In the genomic region with DNA sequence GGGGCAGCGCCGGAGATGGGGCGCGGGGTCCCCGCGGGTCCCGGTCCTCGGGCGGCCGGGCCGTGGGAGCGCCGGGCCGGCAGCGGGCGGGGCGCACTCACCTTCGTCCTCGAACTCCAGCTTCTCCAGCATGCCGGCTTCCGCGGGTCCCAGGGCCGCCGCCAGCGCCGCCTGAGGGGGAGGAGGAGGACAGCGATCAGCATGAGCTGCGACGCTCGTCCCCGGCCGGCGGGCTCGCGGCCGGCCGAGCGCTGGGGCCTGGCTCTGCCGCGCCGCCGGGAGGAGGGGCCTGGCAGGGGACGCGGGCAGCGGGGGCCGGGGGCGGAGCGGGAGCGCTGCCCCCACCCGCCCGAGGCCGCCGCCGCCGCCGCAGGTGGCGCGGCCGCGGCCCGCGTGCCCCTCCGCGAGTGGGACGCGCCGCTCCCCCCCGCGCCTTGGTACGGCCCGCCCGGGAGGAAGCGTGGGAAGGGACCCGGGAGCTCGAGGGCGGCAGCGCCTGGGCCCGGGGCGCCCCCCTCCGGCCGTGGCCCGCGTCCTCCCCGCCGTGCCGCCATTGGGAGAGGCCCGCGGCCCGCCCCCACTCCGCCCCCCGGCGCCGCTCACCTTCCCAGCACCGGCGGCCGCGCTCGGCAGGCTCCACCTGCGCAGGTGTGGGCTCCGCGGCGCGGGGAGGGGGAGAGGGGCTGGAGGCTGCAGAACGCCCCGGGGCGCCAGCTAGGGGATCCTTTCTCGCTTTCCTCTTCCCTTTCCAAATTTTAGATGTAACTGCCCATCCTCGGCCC, we compare ENCODE assay signal across 1 cellular context.
TF ChIP-seq lines count a peak whose summit lies in the region.

No MANE protein-coding gene starts in this region.

TF ChIP-seq in K562, 482 proteins besides CTCF, POLR2A, EP300 and RAD21 (continued from another document and continues in another):
- TF ChIP-seq, protein P1, sequence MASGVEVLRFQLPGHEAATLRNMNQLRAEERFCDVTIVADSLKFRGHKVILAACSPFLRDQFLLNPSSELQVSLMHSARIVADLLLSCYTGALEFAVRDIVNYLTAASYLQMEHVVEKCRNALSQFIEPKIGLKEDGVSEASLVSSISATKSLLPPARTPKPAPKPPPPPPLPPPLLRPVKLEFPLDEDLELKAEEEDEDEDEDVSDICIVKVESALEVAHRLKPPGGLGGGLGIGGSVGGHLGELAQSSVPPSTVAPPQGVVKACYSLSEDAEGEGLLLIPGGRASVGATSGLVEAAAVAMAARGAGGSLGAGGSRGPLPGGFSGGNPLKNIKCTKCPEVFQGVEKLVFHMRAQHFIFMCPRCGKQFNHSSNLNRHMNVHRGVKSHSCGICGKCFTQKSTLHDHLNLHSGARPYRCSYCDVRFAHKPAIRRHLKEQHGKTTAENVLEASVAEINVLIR (CRISPR knock-in tag; IDR thresholded peaks at IDR 0.05) = no peak
- TF ChIP-seq, protein P2, sequence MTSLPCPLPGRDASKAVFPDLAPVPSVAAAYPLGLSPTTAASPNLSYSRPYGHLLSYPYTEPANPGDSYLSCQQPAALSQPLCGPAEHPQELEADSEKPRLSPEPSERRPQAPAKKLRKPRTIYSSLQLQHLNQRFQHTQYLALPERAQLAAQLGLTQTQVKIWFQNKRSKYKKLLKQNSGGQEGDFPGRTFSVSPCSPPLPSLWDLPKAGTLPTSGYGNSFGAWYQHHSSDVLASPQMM (CRISPR knock-in tag; IDR thresholded peaks at IDR 0.05) = no peak
- TF ChIP-seq, protein P3, sequence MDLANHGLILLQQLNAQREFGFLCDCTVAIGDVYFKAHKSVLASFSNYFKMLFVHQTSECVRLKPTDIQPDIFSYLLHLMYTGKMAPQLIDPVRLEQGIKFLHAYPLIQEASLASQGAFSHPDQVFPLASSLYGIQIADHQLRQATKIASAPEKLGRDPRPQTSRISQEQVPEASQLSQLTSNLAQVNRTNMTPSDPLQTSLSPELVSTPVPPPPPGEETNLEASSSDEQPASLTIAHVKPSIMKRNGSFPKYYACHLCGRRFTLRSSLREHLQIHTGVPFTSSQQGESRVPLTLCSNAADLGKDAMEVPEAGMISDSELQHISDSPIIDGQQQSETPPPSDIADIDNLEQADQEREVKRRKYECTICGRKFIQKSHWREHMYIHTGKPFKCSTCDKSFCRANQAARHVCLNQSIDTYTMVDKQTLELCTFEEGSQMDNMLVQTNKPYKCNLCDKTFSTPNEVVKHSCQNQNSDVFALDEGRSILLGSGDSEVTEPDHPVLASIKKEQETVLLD (IDR thresholded peaks at IDR 0.05) = no peak
- no peak for TF ChIP-seq GTF2A2 (tag; IDR thresholded peaks at IDR 0.05)
- TF ChIP-seq FOXJ3 (CRISPR knock-in tag; IDR thresholded peaks at IDR 0.05) = no peak
- TF ChIP-seq MYNN (IDR thresholded peaks at IDR 0.05) = no peak
- TF ChIP-seq MYNN (CRISPR knock-in tag; IDR thresholded peaks at IDR 0.05) = no peak
- TF ChIP-seq TARDBP (IDR thresholded peaks at IDR 0.05) = peak; percentile 50; the same call in 1 of the 2 replicates
- TF ChIP-seq NCOA4 (IDR thresholded peaks at IDR 0.05; ENCODE audit: partially characterized antibody) = no peak
- TF ChIP-seq ELF4 (CRISPR knock-in tag; IDR thresholded peaks at IDR 0.05) = no peak
- no peak for TF ChIP-seq DIDO1 (tag; IDR thresholded peaks at IDR 0.05; ENCODE audit: low read depth)
- TF ChIP-seq ZNF274 (IDR thresholded peaks at IDR 0.05; ENCODE audit: borderline replicate concordance, low read depth, low read length) = no peak
- TF ChIP-seq BHLHE40 (IDR thresholded peaks at IDR 0.05; ENCODE audit: low read length) = peak; percentile 80
- no peak; the same call in 1 of the 2 replicates for TF ChIP-seq CTBP1 (IDR thresholded peaks at IDR 0.05; ENCODE audit: borderline replicate concordance)
- TF ChIP-seq CREM (IDR thresholded peaks at IDR 0.05; ENCODE audit: low read depth) = peak; percentile 17; the same call in 1 of the 2 replicates
- TF ChIP-seq, protein P4, sequence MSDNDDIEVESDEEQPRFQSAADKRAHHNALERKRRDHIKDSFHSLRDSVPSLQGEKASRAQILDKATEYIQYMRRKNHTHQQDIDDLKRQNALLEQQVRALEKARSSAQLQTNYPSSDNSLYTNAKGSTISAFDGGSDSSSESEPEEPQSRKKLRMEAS (CRISPR knock-in tag; IDR thresholded peaks at IDR 0.05) = peak; percentile 12; the same call in 1 of the 2 replicates
- TF ChIP-seq PTBP1 (IDR thresholded peaks at IDR 0.05; ENCODE audit: low read depth, low read length) = no peak
- TF ChIP-seq NR3C1 (CRISPR knock-in tag; IDR thresholded peaks at IDR 0.05) = peak; percentile 55; the same call in 1 of the 2 replicates
- no peak for TF ChIP-seq ZNF239 (CRISPR knock-in tag; IDR thresholded peaks at IDR 0.05)
- TF ChIP-seq ZNF551 (CRISPR knock-in tag; IDR thresholded peaks at IDR 0.05) = no peak
- no peak for TF ChIP-seq ZNF282 (CRISPR knock-in tag; IDR thresholded peaks at IDR 0.05)
- TF ChIP-seq, protein P5, sequence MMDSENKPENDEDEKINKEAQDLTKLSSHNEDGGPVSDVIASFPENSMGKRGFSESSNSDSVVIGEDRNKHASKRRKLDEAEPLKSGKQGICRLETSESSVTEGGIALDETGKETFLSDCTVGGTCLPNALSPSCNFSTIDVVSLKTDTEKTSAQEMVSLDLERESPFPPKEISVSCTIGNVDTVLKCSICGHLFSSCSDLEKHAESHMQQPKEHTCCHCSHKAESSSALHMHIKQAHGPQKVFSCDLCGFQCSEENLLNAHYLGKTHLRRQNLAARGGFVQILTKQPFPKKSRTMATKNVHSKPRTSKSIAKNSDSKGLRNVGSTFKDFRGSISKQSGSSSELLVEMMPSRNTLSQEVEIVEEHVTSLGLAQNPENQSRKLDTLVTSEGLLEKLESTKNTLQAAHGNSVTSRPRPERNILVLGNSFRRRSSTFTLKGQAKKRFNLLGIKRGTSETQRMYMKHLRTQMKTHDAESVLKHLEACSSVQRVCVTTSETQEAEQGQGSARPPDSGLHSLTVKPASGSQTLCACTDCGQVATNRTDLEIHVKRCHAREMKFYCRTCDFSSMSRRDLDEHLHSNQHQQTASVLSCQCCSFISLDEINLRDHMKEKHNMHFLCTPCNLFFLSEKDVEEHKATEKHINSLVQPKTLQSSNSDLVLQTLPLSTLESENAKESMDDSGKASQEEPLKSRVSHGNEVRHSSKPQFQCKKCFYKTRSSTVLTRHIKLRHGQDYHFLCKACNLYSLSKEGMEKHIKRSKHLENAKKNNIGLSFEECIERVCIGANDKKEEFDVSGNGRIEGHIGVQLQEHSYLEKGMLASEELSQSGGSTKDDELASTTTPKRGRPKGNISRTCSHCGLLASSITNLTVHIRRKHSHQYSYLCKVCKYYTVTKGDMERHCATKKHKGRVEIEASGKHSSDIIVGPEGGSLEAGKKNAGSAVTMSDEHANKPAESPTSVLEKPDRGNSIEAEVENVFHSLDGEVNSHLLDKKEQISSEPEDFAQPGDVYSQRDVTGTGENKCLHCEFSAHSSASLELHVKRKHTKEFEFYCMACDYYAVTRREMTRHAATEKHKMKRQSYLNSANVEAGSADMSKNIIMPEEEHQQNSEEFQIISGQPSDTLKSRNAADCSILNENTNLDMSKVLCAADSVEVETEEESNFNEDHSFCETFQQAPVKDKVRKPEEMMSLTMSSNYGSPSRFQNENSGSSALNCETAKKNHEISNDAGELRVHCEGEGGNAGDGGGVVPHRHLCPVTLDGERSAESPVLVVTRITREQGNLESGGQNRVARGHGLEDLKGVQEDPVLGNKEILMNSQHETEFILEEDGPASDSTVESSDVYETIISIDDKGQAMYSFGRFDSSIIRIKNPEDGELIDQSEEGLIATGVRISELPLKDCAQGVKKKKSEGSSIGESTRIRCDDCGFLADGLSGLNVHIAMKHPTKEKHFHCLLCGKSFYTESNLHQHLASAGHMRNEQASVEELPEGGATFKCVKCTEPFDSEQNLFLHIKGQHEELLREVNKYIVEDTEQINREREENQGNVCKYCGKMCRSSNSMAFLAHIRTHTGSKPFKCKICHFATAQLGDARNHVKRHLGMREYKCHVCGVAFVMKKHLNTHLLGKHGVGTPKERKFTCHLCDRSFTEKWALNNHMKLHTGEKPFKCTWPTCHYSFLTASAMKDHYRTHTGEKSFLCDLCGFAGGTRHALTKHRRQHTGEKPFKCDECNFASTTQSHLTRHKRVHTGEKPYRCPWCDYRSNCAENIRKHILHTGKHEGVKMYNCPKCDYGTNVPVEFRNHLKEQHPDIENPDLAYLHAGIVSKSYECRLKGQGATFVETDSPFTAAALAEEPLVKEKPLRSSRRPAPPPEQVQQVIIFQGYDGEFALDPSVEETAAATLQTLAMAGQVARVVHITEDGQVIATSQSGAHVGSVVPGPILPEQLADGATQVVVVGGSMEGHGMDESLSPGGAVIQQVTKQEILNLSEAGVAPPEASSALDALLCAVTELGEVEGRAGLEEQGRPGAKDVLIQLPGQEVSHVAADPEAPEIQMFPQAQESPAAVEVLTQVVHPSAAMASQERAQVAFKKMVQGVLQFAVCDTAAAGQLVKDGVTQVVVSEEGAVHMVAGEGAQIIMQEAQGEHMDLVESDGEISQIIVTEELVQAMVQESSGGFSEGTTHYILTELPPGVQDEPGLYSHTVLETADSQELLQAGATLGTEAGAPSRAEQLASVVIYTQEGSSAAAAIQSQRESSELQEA (IDR thresholded peaks at IDR 0.05; ENCODE audit: low read depth) = no peak
- TF ChIP-seq ZNF583 (CRISPR knock-in tag; IDR thresholded peaks at IDR 0.05) = no peak
- TF ChIP-seq SUPT5H (IDR thresholded peaks at IDR 0.05) = no peak
- TF ChIP-seq ZNF668 (CRISPR knock-in tag; IDR thresholded peaks at IDR 0.05) = no peak
- TF ChIP-seq HNRNPUL1 (IDR thresholded peaks at IDR 0.05; ENCODE audit: low read length) = no peak
- TF ChIP-seq, protein P6, sequence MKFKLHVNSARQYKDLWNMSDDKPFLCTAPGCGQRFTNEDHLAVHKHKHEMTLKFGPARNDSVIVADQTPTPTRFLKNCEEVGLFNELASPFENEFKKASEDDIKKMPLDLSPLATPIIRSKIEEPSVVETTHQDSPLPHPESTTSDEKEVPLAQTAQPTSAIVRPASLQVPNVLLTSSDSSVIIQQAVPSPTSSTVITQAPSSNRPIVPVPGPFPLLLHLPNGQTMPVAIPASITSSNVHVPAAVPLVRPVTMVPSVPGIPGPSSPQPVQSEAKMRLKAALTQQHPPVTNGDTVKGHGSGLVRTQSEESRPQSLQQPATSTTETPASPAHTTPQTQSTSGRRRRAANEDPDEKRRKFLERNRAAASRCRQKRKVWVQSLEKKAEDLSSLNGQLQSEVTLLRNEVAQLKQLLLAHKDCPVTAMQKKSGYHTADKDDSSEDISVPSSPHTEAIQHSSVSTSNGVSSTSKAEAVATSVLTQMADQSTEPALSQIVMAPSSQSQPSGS (CRISPR knock-in tag; IDR thresholded peaks at IDR 0.05) = no peak
- no peak for TF ChIP-seq NCOA6 (IDR thresholded peaks at IDR 0.05)
- TF ChIP-seq ZNF785 (CRISPR knock-in tag; IDR thresholded peaks at IDR 0.05) = no peak
- no peak for TF ChIP-seq WHSC1 (IDR thresholded peaks at IDR 0.05; ENCODE audit: low read length)
- TF ChIP-seq POLR3A (IDR thresholded peaks at IDR 0.05; ENCODE audit: borderline replicate concordance, extremely low read depth, insufficient read depth, insufficient read length) = no peak
- TF ChIP-seq RHOXF2B (CRISPR knock-in tag; conservative IDR thresholded peaks at IDR 0.05) = no peak
- TF ChIP-seq RFX5 (IDR thresholded peaks at IDR 0.05; ENCODE audit: low read depth, low read length) = no peak
- TF ChIP-seq, protein P7, sequence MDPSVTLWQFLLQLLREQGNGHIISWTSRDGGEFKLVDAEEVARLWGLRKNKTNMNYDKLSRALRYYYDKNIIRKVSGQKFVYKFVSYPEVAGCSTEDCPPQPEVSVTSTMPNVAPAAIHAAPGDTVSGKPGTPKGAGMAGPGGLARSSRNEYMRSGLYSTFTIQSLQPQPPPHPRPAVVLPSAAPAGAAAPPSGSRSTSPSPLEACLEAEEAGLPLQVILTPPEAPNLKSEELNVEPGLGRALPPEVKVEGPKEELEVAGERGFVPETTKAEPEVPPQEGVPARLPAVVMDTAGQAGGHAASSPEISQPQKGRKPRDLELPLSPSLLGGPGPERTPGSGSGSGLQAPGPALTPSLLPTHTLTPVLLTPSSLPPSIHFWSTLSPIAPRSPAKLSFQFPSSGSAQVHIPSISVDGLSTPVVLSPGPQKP (CRISPR knock-in tag; IDR thresholded peaks at IDR 0.05) = no peak
- TF ChIP-seq, protein P8, sequence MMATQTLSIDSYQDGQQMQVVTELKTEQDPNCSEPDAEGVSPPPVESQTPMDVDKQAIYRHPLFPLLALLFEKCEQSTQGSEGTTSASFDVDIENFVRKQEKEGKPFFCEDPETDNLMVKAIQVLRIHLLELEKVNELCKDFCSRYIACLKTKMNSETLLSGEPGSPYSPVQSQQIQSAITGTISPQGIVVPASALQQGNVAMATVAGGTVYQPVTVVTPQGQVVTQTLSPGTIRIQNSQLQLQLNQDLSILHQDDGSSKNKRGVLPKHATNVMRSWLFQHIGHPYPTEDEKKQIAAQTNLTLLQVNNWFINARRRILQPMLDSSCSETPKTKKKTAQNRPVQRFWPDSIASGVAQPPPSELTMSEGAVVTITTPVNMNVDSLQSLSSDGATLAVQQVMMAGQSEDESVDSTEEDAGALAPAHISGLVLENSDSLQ (IDR thresholded peaks at IDR 0.05) = no peak
- no peak for TF ChIP-seq ZNF24 (IDR thresholded peaks at IDR 0.05)
- TF ChIP-seq POLR2H (tag; IDR thresholded peaks at IDR 0.05; ENCODE audit: low read depth) = no peak
- TF ChIP-seq LEF1 (IDR thresholded peaks at IDR 0.05) = no peak
- TF ChIP-seq, protein P9, sequence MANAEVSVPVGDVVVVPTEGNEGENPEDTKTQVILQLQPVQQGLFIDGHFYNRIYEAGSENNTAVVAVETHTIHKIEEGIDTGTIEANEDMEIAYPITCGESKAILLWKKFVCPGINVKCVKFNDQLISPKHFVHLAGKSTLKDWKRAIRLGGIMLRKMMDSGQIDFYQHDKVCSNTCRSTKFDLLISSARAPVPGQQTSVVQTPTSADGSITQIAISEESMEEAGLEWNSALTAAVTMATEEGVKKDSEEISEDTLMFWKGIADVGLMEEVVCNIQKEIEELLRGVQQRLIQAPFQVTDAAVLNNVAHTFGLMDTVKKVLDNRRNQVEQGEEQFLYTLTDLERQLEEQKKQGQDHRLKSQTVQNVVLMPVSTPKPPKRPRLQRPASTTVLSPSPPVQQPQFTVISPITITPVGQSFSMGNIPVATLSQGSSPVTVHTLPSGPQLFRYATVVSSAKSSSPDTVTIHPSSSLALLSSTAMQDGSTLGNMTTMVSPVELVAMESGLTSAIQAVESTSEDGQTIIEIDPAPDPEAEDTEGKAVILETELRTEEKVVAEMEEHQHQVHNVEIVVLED (CRISPR knock-in tag; IDR thresholded peaks at IDR 0.05) = peak; percentile 68
- TF ChIP-seq, protein P10, sequence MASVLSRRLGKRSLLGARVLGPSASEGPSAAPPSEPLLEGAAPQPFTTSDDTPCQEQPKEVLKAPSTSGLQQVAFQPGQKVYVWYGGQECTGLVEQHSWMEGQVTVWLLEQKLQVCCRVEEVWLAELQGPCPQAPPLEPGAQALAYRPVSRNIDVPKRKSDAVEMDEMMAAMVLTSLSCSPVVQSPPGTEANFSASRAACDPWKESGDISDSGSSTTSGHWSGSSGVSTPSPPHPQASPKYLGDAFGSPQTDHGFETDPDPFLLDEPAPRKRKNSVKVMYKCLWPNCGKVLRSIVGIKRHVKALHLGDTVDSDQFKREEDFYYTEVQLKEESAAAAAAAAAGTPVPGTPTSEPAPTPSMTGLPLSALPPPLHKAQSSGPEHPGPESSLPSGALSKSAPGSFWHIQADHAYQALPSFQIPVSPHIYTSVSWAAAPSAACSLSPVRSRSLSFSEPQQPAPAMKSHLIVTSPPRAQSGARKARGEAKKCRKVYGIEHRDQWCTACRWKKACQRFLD (CRISPR knock-in tag; IDR thresholded peaks at IDR 0.05) = no peak
- no peak for TF ChIP-seq ZFX (CRISPR knock-in tag; IDR thresholded peaks at IDR 0.05)
